1 cellular context compared by ENCODE assay signal in genomic region chr12:62891805-62892549, GRCh38.
TF ChIP-seq lines count a peak whose summit lies in the region.

No MANE protein-coding gene starts in this region.

TF ChIP-seq in HepG2, 621 proteins besides CTCF, POLR2A, EP300 and RAD21 (continued from another document and continues in another):
- no peak for TF ChIP-seq ZBTB40 (IDR thresholded peaks at IDR 0.05)
- no peak for TF ChIP-seq ZBTB40 (CRISPR knock-in tag; IDR thresholded peaks at IDR 0.05)
- TF ChIP-seq ZBTB33 (CRISPR knock-in tag; IDR thresholded peaks at IDR 0.05), result no peak
- no peak for TF ChIP-seq ZMYM2 (CRISPR knock-in tag; IDR thresholded peaks at IDR 0.05)
- TF ChIP-seq ARID2 (CRISPR knock-in tag; IDR thresholded peaks at IDR 0.05; ENCODE audit: borderline replicate concordance), result no peak
- TF ChIP-seq POGZ (CRISPR knock-in tag; IDR thresholded peaks at IDR 0.05), result peak; percentile 75
- no peak for TF ChIP-seq ZNF530 (CRISPR knock-in tag; IDR thresholded peaks at IDR 0.05; ENCODE audit: low read depth)
- 0 out of 2 replicates have a peak, but pooled peaks have one; percentile 18 for TF ChIP-seq ZNF761 (CRISPR knock-in tag; conservative IDR thresholded peaks at IDR 0.05)
- TF ChIP-seq FLYWCH1 (CRISPR knock-in tag; IDR thresholded peaks at IDR 0.05), result no peak
- TF ChIP-seq SMARCC2 (IDR thresholded peaks at IDR 0.05), result no peak
- no peak for TF ChIP-seq ZSCAN22 (CRISPR knock-in tag; IDR thresholded peaks at IDR 0.05)
- 0 out of 2 replicates have a peak, but pooled peaks have one; percentile 43 for TF ChIP-seq KDM4B (CRISPR knock-in tag; IDR thresholded peaks at IDR 0.05)
- TF ChIP-seq ZNF251 (CRISPR knock-in tag; IDR thresholded peaks at IDR 0.05), result no peak
- TF ChIP-seq ZNF550 (CRISPR knock-in tag; IDR thresholded peaks at IDR 0.05; ENCODE audit: borderline replicate concordance), result no peak
- TF ChIP-seq TCF7L2 (IDR thresholded peaks at IDR 0.05; ENCODE audit: low read depth, low read length), result peak; percentile 98
- no peak; the same call in 1 of the 2 replicates for TF ChIP-seq ZFP1 (CRISPR knock-in tag; IDR thresholded peaks at IDR 0.05)
- TF ChIP-seq ZNF772 (CRISPR knock-in tag; IDR thresholded peaks at IDR 0.05), result no peak
- TF ChIP-seq ZBTB20 (CRISPR knock-in tag; IDR thresholded peaks at IDR 0.05; ENCODE audit: borderline replicate concordance, low read depth), result peak; percentile 41; the same call in 1 of the 2 replicates
- TF ChIP-seq GABPA (IDR thresholded peaks at IDR 0.05; ENCODE audit: low read depth, low read length), result no peak
- 0 out of 2 replicates have a peak, but pooled peaks have one; percentile 43 for TF ChIP-seq GABPA (CRISPR knock-in tag; IDR thresholded peaks at IDR 0.05; ENCODE audit: low read depth)
- no peak for TF ChIP-seq ZNF318 (CRISPR knock-in tag; IDR thresholded peaks at IDR 0.05)
- no peak for TF ChIP-seq ATAD3A (CRISPR knock-in tag; IDR thresholded peaks at IDR 0.05)
- no peak for TF ChIP-seq KDM1A (CRISPR knock-in tag; IDR thresholded peaks at IDR 0.05)
- TF ChIP-seq CREB3 (CRISPR knock-in tag; IDR thresholded peaks at IDR 0.05), result no peak
- TF ChIP-seq ZNF816 (CRISPR knock-in tag; IDR thresholded peaks at IDR 0.05; ENCODE audit: borderline replicate concordance), result peak; percentile 46; the same call in 1 of the 2 replicates
- no peak for TF ChIP-seq ZNF367 (CRISPR knock-in tag; IDR thresholded peaks at IDR 0.05; ENCODE audit: borderline replicate concordance)
- no peak for TF ChIP-seq NRL (CRISPR knock-in tag; IDR thresholded peaks at IDR 0.05; ENCODE audit: borderline replicate concordance)
- 0 out of 2 replicates have a peak, but pooled peaks have one; percentile 19 for TF ChIP-seq CSRNP1 (CRISPR knock-in tag; IDR thresholded peaks at IDR 0.05)
- TF ChIP-seq REST (IDR thresholded peaks at IDR 0.05; ENCODE audit: borderline replicate concordance in 1 of 2, low read depth in 1 of 2, low read length in 2 of 2), result no peak
- TF ChIP-seq AGO2 (optimal IDR thresholded peaks at IDR 0.05; ENCODE audit: low read depth, low read length), result no peak
